8 cellular contexts compared by ENCODE assay signal in genomic region chr7:55569797-55570196, GRCh38. TPM values are rescaled to one million over a fixed set of nuclear protein-coding genes. Genes with fewer than 3 reads are reported as not detected.
A peak's percentile ranks its signal among the peaks of the same experiment; 100 is the strongest.
DNase-seq lines count a peak whose midpoint lies in the region; ATAC-seq and TF ChIP-seq lines count a peak whose summit lies in the region.

No MANE protein-coding gene starts in this region.

- H3K27me3 ChIP-seq in brain microvascular endothelial cell (replicated peaks): no peaks in the 10 kb centered on the region

- POLR2A ChIA-PET in activated CD8-positive, alpha-beta T cell treated with anti-CD3 and anti-CD28 coated beads for 36 hours (lab: Charles Lee): interaction anchor here (0.6 to 11.2 kb wide), 6 partner anchors 11 to 82 kb away, joined by 3 to 163 read pairs (median 4); no protein-coding TSS in a partner anchor

- H3K27ac ChIP-seq in brain microvascular endothelial cell: no peak overlapping the region

- H3K4me3 Mint-ChIP-seq in activated CD8-positive, alpha-beta T cell treated with anti-CD3 and anti-CD28 coated beads for 36 hours: peak overlapping the region; percentile 87
- H3K4me3 Mint-ChIP-seq in nephron progenitor cell: peak overlapping the region; percentile 46

- no peaks in the 10 kb centered on the region for H3K36me3 ChIP-seq in brain microvascular endothelial cell (replicated peaks)

- no peaks in the 10 kb centered on the region for H3K27me3 Mint-ChIP-seq in activated CD8-positive, alpha-beta T cell treated with anti-CD3 and anti-CD28 coated beads for 36 hours
- peaks cover 24% of the 10 kb centered on the region for H3K27me3 Mint-ChIP-seq in nephron progenitor cell (ENCODE audit: low read depth, poor library complexity)

- H3K27ac Mint-ChIP-seq in activated CD8-positive, alpha-beta T cell treated with anti-CD3 and anti-CD28 coated beads for 36 hours: peak overlapping the region; percentile 91
- H3K27ac Mint-ChIP-seq in nephron progenitor cell: no peak overlapping the region

- in situ Hi-C loops in brain microvascular endothelial cell (cut with HindIII; ENCODE audit: low pct_ligation_motif_present, low sequenced_read_pairs): no loop called here

- no peak for TF ChIP-seq CTCF in activated CD8-positive, alpha-beta T cell treated with anti-CD3 and anti-CD28 coated beads for 36 hours (IDR thresholded peaks at IDR 0.05)
- TF ChIP-seq CTCF in nephron progenitor cell (IDR thresholded peaks at IDR 0.05) (no peak), brain microvascular endothelial cell (IDR thresholded peaks at IDR 0.05; ENCODE audit: low read depth, low read length, missing control alignments) (no peak)

- ATAC-seq in HG03139 (IDR thresholded peaks at IDR 0.05; ENCODE audit: unreplicated experiment) (peak; percentile 22), left colon (no peak)
- peak; percentile 54 for ATAC-seq in activated CD8-positive, alpha-beta T cell treated with anti-CD3 and anti-CD28 coated beads for 36 hours

- intact Hi-C loops in activated CD8-positive, alpha-beta T cell treated with anti-CD3 and anti-CD28 coated beads for 36 hours (cut with micrococcal nuclease): loop anchor here (5.0 kb wide), 1 partner anchor 202 kb away; the partner anchor contains the start of gene LANCL2
- intact Hi-C loops in left colon (cut with DNase I, micrococcal nuclease): no loop called here

- DNase-seq in activated CD4-positive, alpha-beta T cell treated with anti-CD3 and anti-CD28 coated beads for 48 hours: peak; percentile 74
- no peak for DNase-seq in activated CD4-positive, alpha-beta T cell treated with anti-CD3 and anti-CD28 coated beads for 1 hour
- DNase-seq in activated CD8-positive, alpha-beta T cell treated with anti-CD3 and anti-CD28 coated beads for 36 hours: peak; percentile 80
- DNase-seq in nephron progenitor cell: no peak
- DNase-seq in left colon: no peak
- no peak for DNase-seq in brain microvascular endothelial cell
- no peak for DNase-seq in LoVo (ENCODE audit: low spot score)

- H3K9me3 Mint-ChIP-seq in activated CD8-positive, alpha-beta T cell treated with anti-CD3 and anti-CD28 coated beads for 36 hours: no peaks in the 10 kb centered on the region
- H3K9me3 Mint-ChIP-seq in nephron progenitor cell: no peaks in the 10 kb centered on the region

- H3K4me3 ChIP-seq in brain microvascular endothelial cell (ENCODE audit: low read depth, low read length): no peak overlapping the region

- CTCF ChIA-PET in activated CD8-positive, alpha-beta T cell treated with anti-CD3 and anti-CD28 coated beads for 36 hours (lab: Charles Lee): interaction anchor here (1.3 to 2.6 kb wide), 3 partner anchors 11 to 46 kb away, joined by 4 to 10 read pairs (median 6); no protein-coding TSS in a partner anchor

- peaks cover 9% of the 10 kb centered on the region for H3K36me3 Mint-ChIP-seq in activated CD8-positive, alpha-beta T cell treated with anti-CD3 and anti-CD28 coated beads for 36 hours (ENCODE audit: low read depth)
- peaks cover 16% of the 10 kb centered on the region for H3K36me3 Mint-ChIP-seq in nephron progenitor cell (ENCODE audit: low read depth)

- H3K4me1 Mint-ChIP-seq in activated CD8-positive, alpha-beta T cell treated with anti-CD3 and anti-CD28 coated beads for 36 hours (ENCODE audit: low read depth): peaks cover 75% of the 10 kb centered on the region
- peaks cover 51% of the 10 kb centered on the region for H3K4me1 Mint-ChIP-seq in nephron progenitor cell

RNA-seq across cellular contexts. Expression of gene VOPP1, which starts 2.5 kb away (rescaled TPM):
- total RNA-seq in activated CD8-positive, alpha-beta T cell treated with anti-CD3 and anti-CD28 coated beads for 36 hours: 10 to 100 TPM; 32.6 to 34.7 TPM
- 10 to 100 TPM; 78.6 to 85.5 TPM for total RNA-seq in left colon

Comparison
In these comparisons a context has a peak if more than half of its experiments do, and no peak if none do; other contexts are left out.
1. DNase-seq: peak in activated CD4-positive, alpha-beta T cell treated with anti-CD3 and anti-CD28 coated beads for 48 hours (single experiment) and activated CD8-positive, alpha-beta T cell treated with anti-CD3 and anti-CD28 coated beads for 36 hours (single experiment); none in activated CD4-positive, alpha-beta T cell treated with anti-CD3 and anti-CD28 coated beads for 1 hour (single experiment), nephron progenitor cell (single experiment), left colon (0 of 2), brain microvascular endothelial cell (single experiment) and LoVo (single experiment).